Comparison of ENCODE assay signal across 20 cellular contexts in genomic region chr2:236889791-236890704, GRCh38.
A peak's percentile ranks its signal among the peaks of the same experiment; 100 is the strongest.
DNase-seq lines count a peak whose midpoint lies in the region; ATAC-seq and TF ChIP-seq lines count a peak whose summit lies in the region.
"Had no signal": no experiment of that assay in that cellular context is flagged by ENCODE, and none has a peak within 500 bp of the region (broad histone marks: within the 10 kb centered on the region; RNA-seq: fewer than 3 reads in every experiment).

No MANE protein-coding gene starts in this region.

- no peaks in the 10 kb centered on the region; the same call in 2 of the 3 replicates for H3K9me3 Mint-ChIP-seq in GM23338
- no peaks in the 10 kb centered on the region for H3K9me3 Mint-ChIP-seq in activated CD8-positive, alpha-beta memory T cell treated with anti-CD3 and anti-CD28 coated beads, Interleukin-2, amount 10 ng/mL, durations not matched to agents 7 days and 5 days (ENCODE audit: low read depth)

- H3K4me3 ChIP-seq in GM23338 (no peak overlapping the region), ascending aorta (no peak overlapping the region), lower leg skin (ENCODE audit: low read depth, poor library complexity, severe bottlenecking) (no peak overlapping the region), osteoblast (ENCODE audit: insufficient read depth, low read length) (no peak overlapping the region), ovary (no peak overlapping the region)
- H3K4me3 ChIP-seq: Peyer's patch had no signal

- H2AFZ ChIP-seq in GM23338 (peak overlapping the region; percentile 7; the same call in 1 of the 2 replicates), osteoblast (ENCODE audit: low read length) (no peak overlapping the region)

- whole genome bisulfite sequencing in lower leg skin, 2 donors: 88 to 91% methylated on average over 22 of the region's 22 CpGs
- WGBS in ovary, 3 donors: 87 to 92% (median 88%) methylated on average over 22 of the region's 22 CpGs

- H3K79me2 ChIP-seq in GM23338 (replicated peaks; ENCODE audit: insufficient read depth) (no peaks in the 10 kb centered on the region), osteoblast (ENCODE audit: insufficient read depth, low read length) (no peaks in the 10 kb centered on the region)

- no peaks in the 10 kb centered on the region for H3K36me3 Mint-ChIP-seq in GM23338 (ENCODE audit: low read depth)
- no peaks in the 10 kb centered on the region for H3K36me3 Mint-ChIP-seq in activated CD8-positive, alpha-beta memory T cell treated with anti-CD3 and anti-CD28 coated beads, Interleukin-2, amount 10 ng/mL, durations not matched to agents 7 days and 5 days

- TF ChIP-seq POLR2A in lower leg skin (IDR thresholded peaks at IDR 0.05) (no peak), ovary (IDR thresholded peaks at IDR 0.05) (no peak)

- peaks cover 3% of the 10 kb centered on the region for H3K27me3 Mint-ChIP-seq in GM23338 (ENCODE audit: insufficient read depth, low read depth, poor library complexity)
- H3K27me3 Mint-ChIP-seq in activated CD8-positive, alpha-beta memory T cell treated with anti-CD3 and anti-CD28 coated beads, Interleukin-2, amount 10 ng/mL, durations not matched to agents 7 days and 5 days: peaks cover 3% of the 10 kb centered on the region

- no peak overlapping the region for H3K27ac Mint-ChIP-seq in GM23338
- H3K27ac Mint-ChIP-seq in activated CD8-positive, alpha-beta memory T cell treated with anti-CD3 and anti-CD28 coated beads, Interleukin-2, amount 10 ng/mL, durations not matched to agents 7 days and 5 days: no peak overlapping the region
- H3K27ac Mint-ChIP-seq: B cell had no signal

- TF ChIP-seq EP300 in ovary (IDR thresholded peaks at IDR 0.05): no peak

- peaks cover 11% of the 10 kb centered on the region; the same call in 1 of the 2 replicates for H3K9me2 ChIP-seq in GM23338 (ENCODE audit: insufficient read depth)

- TF ChIP-seq CTCF in GM23338 (conservative IDR thresholded peaks at IDR 0.05; ENCODE audit: low read depth in 2 of 2) (no peak), ascending aorta (IDR thresholded peaks at IDR 0.05) (no peak), lower leg skin (IDR thresholded peaks at IDR 0.05) (no peak), osteoblast (IDR thresholded peaks at IDR 0.05; ENCODE audit: extremely low read depth, low read depth, low read length) (no peak), foreskin keratinocyte (conservative IDR thresholded peaks at IDR 0.05) (no peak), ovary (IDR thresholded peaks at IDR 0.05) (no peak)

- CTCF ChIA-PET in activated CD8-positive, alpha-beta memory T cell treated with anti-CD3 and anti-CD28 coated beads, Interleukin-2, amount 10 ng/mL, durations not matched to agents 7 days and 5 days (lab: Charles Lee): no interaction called here

- intact Hi-C loops in ascending aorta (cut with DNase I) (loop anchor here (5.0 kb wide), 2 partner anchors 48 to 113 kb away; no protein-coding TSS in a partner anchor), lower leg skin (cut with DNase I; ENCODE audit: low total_unique reads) (no loop called here), ovary (cut with DNase I) (no loop called here)

- no peak overlapping the region for H3K4me3 Mint-ChIP-seq in GM23338
- no peak overlapping the region for H3K4me3 Mint-ChIP-seq in activated CD8-positive, alpha-beta memory T cell treated with anti-CD3 and anti-CD28 coated beads, Interleukin-2, amount 10 ng/mL, durations not matched to agents 7 days and 5 days
- H3K4me3 Mint-ChIP-seq: B cell had no signal

- peaks cover 7% of the 10 kb centered on the region; the same call in 2 of the 3 replicates for H3K4me1 Mint-ChIP-seq in GM23338
- H3K4me1 Mint-ChIP-seq in activated CD8-positive, alpha-beta memory T cell treated with anti-CD3 and anti-CD28 coated beads, Interleukin-2, amount 10 ng/mL, durations not matched to agents 7 days and 5 days: no peaks in the 10 kb centered on the region
- H3K4me1 Mint-ChIP-seq: B cell had no signal

- H3K27ac ChIP-seq in GM23338 (ENCODE audit: low read depth) (no peak overlapping the region), ascending aorta (peak overlapping the region; percentile 89 to 93), osteoblast (ENCODE audit: low read depth, low read length) (no peak overlapping the region), foreskin keratinocyte (no peak overlapping the region), ovary (no peak overlapping the region)

- no peaks in the 10 kb centered on the region for H4K20me1 ChIP-seq in GM23338 (replicated peaks; ENCODE audit: insufficient read depth)
- H4K20me1 ChIP-seq in osteoblast (ENCODE audit: insufficient read depth, low read length): no peaks in the 10 kb centered on the region

- DNase-seq in GM23338 (ENCODE audit: low spot score) (no peak), ascending aorta (ENCODE audit: low spot score in 2 of 2) (no peak), lower leg skin (ENCODE audit: low spot score in 2 of 2) (peak; percentile 8 to 58), osteoblast (ENCODE audit: insufficient read length, low spot score, missing footprints) (peak; percentile 48), foreskin keratinocyte (no peak), ovary (no peak)
- DNase-seq in activated CD8-positive, alpha-beta memory T cell treated with anti-CD3 and anti-CD28 coated beads, Interleukin-2, amount 10 ng/mL, durations not matched to agents 7 days and 5 days: no peak
- DNase-seq: DMS53, GDM1, GOT3, HCEC 1CT, Kasumi-1, NCI-H1694, NCI-H2081, NCI-H2171, NCI-H345, NCI-H524 treated with DMSO at 0.1 percent for 48 hours, Peyer's patch had no signal

- H3K4me1 ChIP-seq in GM23338 (ENCODE audit: insufficient read depth): no peaks in the 10 kb centered on the region
- peaks cover 6 to 16% of the 10 kb centered on the region in 2 donors for H3K4me1 ChIP-seq in ascending aorta
- H3K4me1 ChIP-seq in osteoblast (ENCODE audit: insufficient read depth, low read length): peaks cover 5% of the 10 kb centered on the region
- H3K4me1 ChIP-seq in foreskin keratinocyte: no peaks in the 10 kb centered on the region
- no peaks in the 10 kb centered on the region for H3K4me1 ChIP-seq in ovary (ENCODE audit: insufficient read depth)

- no peaks in the 10 kb centered on the region for H3K27me3 ChIP-seq in GM23338 (ENCODE audit: insufficient read depth)
- no peaks in the 10 kb centered on the region for H3K27me3 ChIP-seq in ascending aorta
- no peaks in the 10 kb centered on the region for H3K27me3 ChIP-seq in osteoblast (ENCODE audit: insufficient read depth, low read length)
- H3K27me3 ChIP-seq in foreskin keratinocyte: no peaks in the 10 kb centered on the region
- H3K27me3 ChIP-seq in ovary: no peaks in the 10 kb centered on the region
- H3K27me3 ChIP-seq: Peyer's patch had no signal

- H3K4me2 ChIP-seq in GM23338 (no peak overlapping the region), osteoblast (ENCODE audit: insufficient read depth, low read length) (no peak overlapping the region)

- H3K9me3 ChIP-seq in ascending aorta (no peaks in the 10 kb centered on the region), osteoblast (ENCODE audit: low read depth, low read length) (no peaks in the 10 kb centered on the region), ovary (no peaks in the 10 kb centered on the region)
- H3K9me3 ChIP-seq: Peyer's patch had no signal

- no peaks in the 10 kb centered on the region for H3F3A ChIP-seq in GM23338 (replicated peaks; ENCODE audit: low read depth)

- ATAC-seq in GM23338: 0 out of 3 replicates have a peak, but pooled peaks have one; percentile 40
- ATAC-seq in GM21360 (IDR thresholded peaks at IDR 0.05; ENCODE audit: unreplicated experiment): no peak
- ATAC-seq in foreskin keratinocyte: no peak
- ATAC-seq in activated CD8-positive, alpha-beta memory T cell treated with anti-CD3 and anti-CD28 coated beads, Interleukin-2, amount 10 ng/mL, durations not matched to agents 7 days and 5 days: no peak

- no peaks in the 10 kb centered on the region for H3K36me3 ChIP-seq in GM23338 (ENCODE audit: insufficient read depth)
- no peaks in the 10 kb centered on the region for H3K36me3 ChIP-seq in ascending aorta
- no peaks in the 10 kb centered on the region for H3K36me3 ChIP-seq in osteoblast (ENCODE audit: insufficient read depth, low read length)
- no peaks in the 10 kb centered on the region for H3K36me3 ChIP-seq in ovary
- H3K36me3 ChIP-seq: Peyer's patch had no signal

TF ChIP-seq in GM23338, 12 proteins besides CTCF, POLR2A, EP300 and RAD21 (continues in another document):
- TF ChIP-seq EZH2phosphoT487 (IDR thresholded peaks at IDR 0.05; ENCODE audit: unreplicated experiment) (no peak), JUNB (IDR thresholded peaks at IDR 0.05; ENCODE audit: unreplicated experiment) (no peak), REST (IDR thresholded peaks at IDR 0.05; ENCODE audit: unreplicated experiment) (no peak)

Comparison
In these comparisons a context has a peak if more than half of its experiments do, and no peak if none do; other contexts are left out.
1. DNase-seq: peak in lower leg skin (2 of 2) and osteoblast (single experiment); none in GM23338 (single experiment), ascending aorta (0 of 2), foreskin keratinocyte (0 of 2), activated CD8-positive, alpha-beta memory T cell treated with anti-CD3 and anti-CD28 coated beads, Interleukin-2, amount 10 ng/mL, durations not matched to agents 7 days and 5 days (single experiment) and ovary (0 of 5).
2. H3K27ac ChIP-seq: peak in ascending aorta (2 of 2); none in GM23338 (single experiment), osteoblast (single experiment), foreskin keratinocyte (single experiment) and ovary (0 of 2).